In genomic region chr5:142785211-142785610, GRCh38 we compare ENCODE assay signal across 28 cellular contexts. TPM values are rescaled to one million over a fixed set of nuclear protein-coding genes. Genes with fewer than 3 reads are reported as not detected.
A peak's percentile ranks its signal among the peaks of the same experiment; 100 is the strongest.
DNase-seq lines count a peak whose midpoint lies in the region; ATAC-seq and TF ChIP-seq lines count a peak whose summit lies in the region.
"Had no signal": no experiment of that assay in that cellular context is flagged by ENCODE, and none has a peak within 500 bp of the region (broad histone marks: within the 10 kb centered on the region; RNA-seq: fewer than 3 reads in every experiment).

No MANE protein-coding gene starts in this region.

- BruUV-seq in PC-3 (replicated peaks; lab: Mats Ljungman, UMichigan): no TSS peak

- WGBS in right cardiac atrium: 73% methylated on average over 5 of the region's 5 CpGs

- H3K36me3 Mint-ChIP-seq in activated CD4-positive, alpha-beta memory T cell treated with anti-CD3 and anti-CD28 coated beads for 36 hours: no peaks in the 10 kb centered on the region
- peaks cover 3% of the 10 kb centered on the region for H3K36me3 Mint-ChIP-seq in T-helper 2 cell treated with Interferon-gamma antibody and Interleukin-4, amounts not matched to agents 5 μg/mL and 100 μg/mL, for 36 hours (ENCODE audit: low read depth)
- H3K36me3 Mint-ChIP-seq: neural progenitor cell had no signal

- H3F3A ChIP-seq in PC-3 (ENCODE audit: low read length, unreplicated experiment): no peaks in the 10 kb centered on the region

- H3K4me1 ChIP-seq in right cardiac atrium (ENCODE audit: control insufficient read depth, insufficient read depth, low read length) (peaks cover 25% of the 10 kb centered on the region), PC-3 (ENCODE audit: insufficient read depth, low read length) (0 out of 2 replicates have a peak, but pooled peaks cover 8% of the 10 kb centered on the region)

- H2AFZ ChIP-seq in PC-3 (ENCODE audit: low read length): no peak overlapping the region
- H2AFZ ChIP-seq: GM23338, hepatocyte, neural progenitor cell had no signal

- TF ChIP-seq CTCF in PC-3 (conservative IDR thresholded peaks at IDR 0.05; ENCODE audit: low read depth, low read length): no peak
- no peak for TF ChIP-seq CTCF in epithelial cell of esophagus (IDR thresholded peaks at IDR 0.05; ENCODE audit: insufficient read depth, low read depth, low read length, missing control alignments)

- H3K4me2 ChIP-seq in PC-3 (ENCODE audit: low read length): no peak overlapping the region
- H3K4me2 ChIP-seq: GM23338, hepatocyte, neural progenitor cell had no signal

- H3K27ac Mint-ChIP-seq in activated CD4-positive, alpha-beta memory T cell treated with anti-CD3 and anti-CD28 coated beads for 36 hours: no peak overlapping the region
- no peak overlapping the region for H3K27ac Mint-ChIP-seq in T-helper 2 cell treated with Interferon-gamma antibody and Interleukin-4, amounts not matched to agents 5 μg/mL and 100 μg/mL, for 36 hours
- H3K27ac Mint-ChIP-seq: activated naive CD8-positive, alpha-beta T cell treated with anti-CD3 and anti-CD28 coated beads, Interleukin-2, amount 10 ng/mL, durations not matched to agents 7 days and 5 days; activated T-helper 1 cell treated with anti-CD3 and anti-CD28 coated beads, Interleukin-12 subunit alpha, Interleukin-12 subunit beta, Interleukin-2, Interleukin-4 antibody, amounts not matched to agents 30 ng/mL and 10 ng/mL and 1 ng/mL, durations not matched to agents 14 hours and 24 hours and 36 hours; GM23338; neural progenitor cell had no signal

- H3K4me3 ChIP-seq in right cardiac atrium (ENCODE audit: low read length) (no peak overlapping the region), PC-3 (ENCODE audit: low read length) (no peak overlapping the region), epithelial cell of esophagus (ENCODE audit: low read length) (no peak overlapping the region)
- H3K4me3 ChIP-seq: GM23338, hepatocyte, K562, mucosa of descending colon, neural progenitor cell, right lobe of liver, tibial artery had no signal

- H3K9ac ChIP-seq in PC-3 (ENCODE audit: low read length): no peak overlapping the region
- H3K9ac ChIP-seq: neural progenitor cell had no signal

- H3K27me3 ChIP-seq in right cardiac atrium (ENCODE audit: control insufficient read depth, insufficient read depth) (no peaks in the 10 kb centered on the region), PC-3 (ENCODE audit: low read length) (no peaks in the 10 kb centered on the region)
- H3K27me3 ChIP-seq: hepatocyte, neural progenitor cell, right lobe of liver, tibial artery had no signal

- no peaks in the 10 kb centered on the region for H3K9me3 Mint-ChIP-seq in activated CD4-positive, alpha-beta memory T cell treated with anti-CD3 and anti-CD28 coated beads for 36 hours
- H3K9me3 Mint-ChIP-seq in T-helper 2 cell treated with Interferon-gamma antibody and Interleukin-4, amounts not matched to agents 5 μg/mL and 100 μg/mL, for 36 hours: no peaks in the 10 kb centered on the region
- H3K9me3 Mint-ChIP-seq: activated naive CD8-positive, alpha-beta T cell treated with anti-CD3 and anti-CD28 coated beads, Interleukin-2, amount 10 ng/mL, durations not matched to agents 7 days and 5 days; activated T-helper 1 cell treated with anti-CD3 and anti-CD28 coated beads, Interleukin-12 subunit alpha, Interleukin-12 subunit beta, Interleukin-2, Interleukin-4 antibody, amounts not matched to agents 30 ng/mL and 10 ng/mL and 1 ng/mL, durations not matched to agents 14 hours and 24 hours and 36 hours; GM23338; neural progenitor cell had no signal

- CTCF ChIA-PET in PC-3 (lab: Charles Lee): no interaction called here
- CTCF ChIA-PET in activated CD4-positive, alpha-beta memory T cell treated with anti-CD3 and anti-CD28 coated beads for 36 hours (lab: Charles Lee): interaction anchor here (0.6 to 3.0 kb wide), 7 partner anchors 12 to 1043 kb away, joined by 3 to 43 read pairs (median 7); partner anchors contain the start of gene ARHGAP26

- POLR2A ChIA-PET in PC-3 (lab: Charles Lee; ENCODE audit: unreplicated experiment): no interaction called here
- POLR2A ChIA-PET in activated CD4-positive, alpha-beta memory T cell treated with anti-CD3 and anti-CD28 coated beads for 36 hours (lab: Charles Lee): interaction anchor here (1.3 to 3.4 kb wide), 4 partner anchors 14 to 37 kb away, joined by 3 to 48 read pairs (median 23); partner anchors contain the start of gene ARHGAP26

- H3K36me3 ChIP-seq in PC-3 (ENCODE audit: low read depth, low read length): no peaks in the 10 kb centered on the region
- H3K36me3 ChIP-seq: neural progenitor cell, right lobe of liver, tibial artery had no signal

- no peaks in the 10 kb centered on the region for H4K20me1 ChIP-seq in PC-3 (ENCODE audit: low read length)

- H3K79me2 ChIP-seq in PC-3 (ENCODE audit: low read length): peaks cover 4% of the 10 kb centered on the region; the same call in 1 of the 2 replicates

- no peak for DNase-seq in right cardiac atrium
- no peak for DNase-seq in left ventricle myocardium superior
- DNase-seq in PC-3: peak; percentile 6
- DNase-seq in epithelial cell of esophagus (ENCODE audit: low read depth): peak; percentile 22
- DNase-seq in superior temporal gyrus (ENCODE audit: extremely low spot score): peak; percentile 6
- no peak for DNase-seq in activated effector memory CD4-positive, alpha-beta T cell treated with anti-CD3 and anti-CD28 coated beads, Interleukin-2, amount 50 U/mL, for 16 hours
- no peak for DNase-seq in activated CD4-positive, alpha-beta memory T cell treated with anti-CD3 and anti-CD28 coated beads for 36 hours
- DNase-seq in T-helper 2 cell treated with Interferon-gamma antibody and Interleukin-4, amounts not matched to agents 5 μg/mL and 100 μg/mL, for 36 hours (ENCODE audit: low spot score): no peak
- DNase-seq: activated CD4-positive, CD25-positive, alpha-beta regulatory T cell; activated naive CD8-positive, alpha-beta T cell treated with anti-CD3 and anti-CD28 coated beads, Interleukin-2, amount 10 ng/mL, durations not matched to agents 7 days and 5 days; GF-D8; mucosa of descending colon; NCI-H1436; NCI-H2107; NCI-H446; NCI-H82; right lobe of liver; stimulated activated CD4-positive, alpha-beta T cell treated with anti-CD3 and anti-CD28 coated beads, Interleukin-12 subunit alpha, Interleukin-12 subunit beta, amount 100 ng/mL, for 4 hours; stimulated activated CD4-positive, alpha-beta T cell treated with anti-CD3 and anti-CD28 coated beads, Interleukin-4, amount 100 ng/mL, for 24 hours; stimulated activated naive CD4-positive, alpha-beta T cell treated with Interleukin-2 at 50 U/mL for 16 hours; T1000; tibial artery had no signal

- ATAC-seq in right cardiac atrium: peak in 1 of 2 donors; percentile 29
- ATAC-seq in left ventricle myocardium superior: no peak
- ATAC-seq in PC-3: no peak
- ATAC-seq: GM23338, K562, mucosa of descending colon, right lobe of liver had no signal

- H3K27me3 Mint-ChIP-seq in activated CD4-positive, alpha-beta memory T cell treated with anti-CD3 and anti-CD28 coated beads for 36 hours: no peaks in the 10 kb centered on the region
- H3K27me3 Mint-ChIP-seq in T-helper 2 cell treated with Interferon-gamma antibody and Interleukin-4, amounts not matched to agents 5 μg/mL and 100 μg/mL, for 36 hours (ENCODE audit: low read depth): no peaks in the 10 kb centered on the region
- H3K27me3 Mint-ChIP-seq: activated naive CD8-positive, alpha-beta T cell treated with anti-CD3 and anti-CD28 coated beads, Interleukin-2, amount 10 ng/mL, durations not matched to agents 7 days and 5 days had no signal

- H3K9me2 ChIP-seq in PC-3 (replicated peaks; ENCODE audit: low read length): no peaks in the 10 kb centered on the region

- H3K9me3 ChIP-seq in right cardiac atrium (ENCODE audit: control insufficient read depth, low read length) (no peaks in the 10 kb centered on the region), PC-3 (ENCODE audit: low read length) (no peaks in the 10 kb centered on the region)
- H3K9me3 ChIP-seq: mucosa of descending colon, right lobe of liver, tibial artery had no signal

- intact Hi-C loops in right cardiac atrium (cut with DNase I) (loop anchor here in 1 of 4 donors (5.0 kb wide), 1 partner anchor 42 kb away; no protein-coding TSS in a partner anchor), left ventricle myocardium superior (cut with micrococcal nuclease) (no loop called here), PC-3 (cut with micrococcal nuclease) (no loop called here)
- intact Hi-C loops in activated CD4-positive, alpha-beta memory T cell treated with anti-CD3 and anti-CD28 coated beads for 36 hours (cut with micrococcal nuclease): no loop called here

- peak overlapping the region; percentile 14 for H3K27ac ChIP-seq in right cardiac atrium (ENCODE audit: low read length)
- no peak overlapping the region for H3K27ac ChIP-seq in PC-3 (ENCODE audit: low read length)
- H3K27ac ChIP-seq: epithelial cell of prostate, hepatocyte, neural progenitor cell, right lobe of liver, tibial artery had no signal

- no peak overlapping the region for H3K4me3 Mint-ChIP-seq in activated CD4-positive, alpha-beta memory T cell treated with anti-CD3 and anti-CD28 coated beads for 36 hours
- no peak overlapping the region for H3K4me3 Mint-ChIP-seq in T-helper 2 cell treated with Interferon-gamma antibody and Interleukin-4, amounts not matched to agents 5 μg/mL and 100 μg/mL, for 36 hours
- H3K4me3 Mint-ChIP-seq: activated T-helper 1 cell treated with anti-CD3 and anti-CD28 coated beads, Interleukin-12 subunit alpha, Interleukin-12 subunit beta, Interleukin-2, Interleukin-4 antibody, amounts not matched to agents 30 ng/mL and 10 ng/mL and 1 ng/mL, durations not matched to agents 14 hours and 24 hours and 36 hours; GM23338; neural progenitor cell had no signal

- H3K4me1 Mint-ChIP-seq in activated CD4-positive, alpha-beta memory T cell treated with anti-CD3 and anti-CD28 coated beads for 36 hours (ENCODE audit: low read depth): peaks cover 48% of the 10 kb centered on the region
- peaks cover 44% of the 10 kb centered on the region for H3K4me1 Mint-ChIP-seq in T-helper 2 cell treated with Interferon-gamma antibody and Interleukin-4, amounts not matched to agents 5 μg/mL and 100 μg/mL, for 36 hours (ENCODE audit: low read depth)

RNA-seq across cellular contexts. Expression of gene ARHGAP26, which starts 15.0 kb away (rescaled TPM):
- total RNA-seq in right cardiac atrium (10 to 100 TPM; 44.4 to 56.9 (median 47.8) TPM), left ventricle myocardium superior (34.9 TPM), PC-3 (2014; rRNA removed) (6.2 and 11.7 TPM in 2 replicates)
- polyA plus RNA-seq in right cardiac atrium: 13.2 TPM
- total RNA-seq in activated CD4-positive, alpha-beta memory T cell treated with anti-CD3 and anti-CD28 coated beads for 36 hours: 10 to 100 TPM; 16.4 to 16.9 TPM

Comparison
In these comparisons a context has a peak if more than half of its experiments do, and no peak if none do; other contexts are left out.
1. DNase-seq: peak in PC-3 (single experiment), epithelial cell of esophagus (single experiment) and superior temporal gyrus (single experiment); none in right cardiac atrium (0 of 3), left ventricle myocardium superior (single experiment), activated effector memory CD4-positive, alpha-beta T cell treated with anti-CD3 and anti-CD28 coated beads, Interleukin-2, amount 50 U/mL, for 16 hours (single experiment), activated CD4-positive, alpha-beta memory T cell treated with anti-CD3 and anti-CD28 coated beads for 36 hours (single experiment) and T-helper 2 cell treated with Interferon-gamma antibody and Interleukin-4, amounts not matched to agents 5 μg/mL and 100 μg/mL, for 36 hours (single experiment).